1 cellular context compared by ENCODE assay signal in the genomic region with DNA sequence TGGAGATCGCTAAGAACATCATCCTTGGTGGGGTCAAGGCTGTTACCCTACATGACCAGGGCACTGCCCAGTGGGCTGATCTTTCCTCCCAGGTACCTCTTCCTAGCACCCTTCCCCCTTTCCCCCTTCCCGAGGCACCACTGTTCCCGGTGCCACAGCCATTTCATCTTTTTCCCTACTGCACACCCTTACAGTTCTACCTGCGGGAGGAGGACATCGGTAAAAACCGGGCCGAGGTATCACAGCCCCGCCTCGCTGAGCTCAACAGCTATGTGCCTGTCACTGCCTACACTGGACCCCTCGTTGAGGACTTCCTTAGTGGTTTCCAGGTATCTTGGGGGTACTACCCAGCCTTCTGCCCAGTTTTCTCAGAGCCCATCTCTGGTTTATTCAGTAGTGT.
TF ChIP-seq lines count a peak whose summit lies in the region.

No MANE protein-coding gene starts in this region.

TF ChIP-seq in WTC11, 78 proteins besides CTCF, POLR2A, EP300 and RAD21 (continued from another document):
- TF ChIP-seq, protein P1, sequence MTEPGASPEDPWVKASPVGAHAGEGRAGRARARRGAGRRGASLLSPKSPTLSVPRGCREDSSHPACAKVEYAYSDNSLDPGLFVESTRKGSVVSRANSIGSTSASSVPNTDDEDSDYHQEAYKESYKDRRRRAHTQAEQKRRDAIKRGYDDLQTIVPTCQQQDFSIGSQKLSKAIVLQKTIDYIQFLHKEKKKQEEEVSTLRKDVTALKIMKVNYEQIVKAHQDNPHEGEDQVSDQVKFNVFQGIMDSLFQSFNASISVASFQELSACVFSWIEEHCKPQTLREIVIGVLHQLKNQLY (CRISPR knock-in tag; IDR thresholded peaks at IDR 0.05) = no peak
- TF ChIP-seq ZNF671 (CRISPR knock-in tag; IDR thresholded peaks at IDR 0.05) = no peak
- TF ChIP-seq, protein P2, sequence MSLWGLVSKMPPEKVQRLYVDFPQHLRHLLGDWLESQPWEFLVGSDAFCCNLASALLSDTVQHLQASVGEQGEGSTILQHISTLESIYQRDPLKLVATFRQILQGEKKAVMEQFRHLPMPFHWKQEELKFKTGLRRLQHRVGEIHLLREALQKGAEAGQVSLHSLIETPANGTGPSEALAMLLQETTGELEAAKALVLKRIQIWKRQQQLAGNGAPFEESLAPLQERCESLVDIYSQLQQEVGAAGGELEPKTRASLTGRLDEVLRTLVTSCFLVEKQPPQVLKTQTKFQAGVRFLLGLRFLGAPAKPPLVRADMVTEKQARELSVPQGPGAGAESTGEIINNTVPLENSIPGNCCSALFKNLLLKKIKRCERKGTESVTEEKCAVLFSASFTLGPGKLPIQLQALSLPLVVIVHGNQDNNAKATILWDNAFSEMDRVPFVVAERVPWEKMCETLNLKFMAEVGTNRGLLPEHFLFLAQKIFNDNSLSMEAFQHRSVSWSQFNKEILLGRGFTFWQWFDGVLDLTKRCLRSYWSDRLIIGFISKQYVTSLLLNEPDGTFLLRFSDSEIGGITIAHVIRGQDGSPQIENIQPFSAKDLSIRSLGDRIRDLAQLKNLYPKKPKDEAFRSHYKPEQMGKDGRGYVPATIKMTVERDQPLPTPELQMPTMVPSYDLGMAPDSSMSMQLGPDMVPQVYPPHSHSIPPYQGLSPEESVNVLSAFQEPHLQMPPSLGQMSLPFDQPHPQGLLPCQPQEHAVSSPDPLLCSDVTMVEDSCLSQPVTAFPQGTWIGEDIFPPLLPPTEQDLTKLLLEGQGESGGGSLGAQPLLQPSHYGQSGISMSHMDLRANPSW (CRISPR knock-in tag; conservative IDR thresholded peaks at IDR 0.05; ENCODE audit: low read depth) = no peak
- TF ChIP-seq SOX15 (CRISPR knock-in tag; IDR thresholded peaks at IDR 0.05) = no peak
- no peak for TF ChIP-seq ELF4 (CRISPR knock-in tag; IDR thresholded peaks at IDR 0.05; ENCODE audit: low read depth)
- TF ChIP-seq JUN (CRISPR knock-in tag; IDR thresholded peaks at IDR 0.05) = no peak
- TF ChIP-seq, protein P3, sequence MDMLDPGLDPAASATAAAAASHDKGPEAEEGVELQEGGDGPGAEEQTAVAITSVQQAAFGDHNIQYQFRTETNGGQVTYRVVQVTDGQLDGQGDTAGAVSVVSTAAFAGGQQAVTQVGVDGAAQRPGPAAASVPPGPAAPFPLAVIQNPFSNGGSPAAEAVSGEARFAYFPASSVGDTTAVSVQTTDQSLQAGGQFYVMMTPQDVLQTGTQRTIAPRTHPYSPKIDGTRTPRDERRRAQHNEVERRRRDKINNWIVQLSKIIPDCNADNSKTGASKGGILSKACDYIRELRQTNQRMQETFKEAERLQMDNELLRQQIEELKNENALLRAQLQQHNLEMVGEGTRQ (CRISPR knock-in tag; IDR thresholded peaks at IDR 0.05) = no peak
- TF ChIP-seq, protein P4, sequence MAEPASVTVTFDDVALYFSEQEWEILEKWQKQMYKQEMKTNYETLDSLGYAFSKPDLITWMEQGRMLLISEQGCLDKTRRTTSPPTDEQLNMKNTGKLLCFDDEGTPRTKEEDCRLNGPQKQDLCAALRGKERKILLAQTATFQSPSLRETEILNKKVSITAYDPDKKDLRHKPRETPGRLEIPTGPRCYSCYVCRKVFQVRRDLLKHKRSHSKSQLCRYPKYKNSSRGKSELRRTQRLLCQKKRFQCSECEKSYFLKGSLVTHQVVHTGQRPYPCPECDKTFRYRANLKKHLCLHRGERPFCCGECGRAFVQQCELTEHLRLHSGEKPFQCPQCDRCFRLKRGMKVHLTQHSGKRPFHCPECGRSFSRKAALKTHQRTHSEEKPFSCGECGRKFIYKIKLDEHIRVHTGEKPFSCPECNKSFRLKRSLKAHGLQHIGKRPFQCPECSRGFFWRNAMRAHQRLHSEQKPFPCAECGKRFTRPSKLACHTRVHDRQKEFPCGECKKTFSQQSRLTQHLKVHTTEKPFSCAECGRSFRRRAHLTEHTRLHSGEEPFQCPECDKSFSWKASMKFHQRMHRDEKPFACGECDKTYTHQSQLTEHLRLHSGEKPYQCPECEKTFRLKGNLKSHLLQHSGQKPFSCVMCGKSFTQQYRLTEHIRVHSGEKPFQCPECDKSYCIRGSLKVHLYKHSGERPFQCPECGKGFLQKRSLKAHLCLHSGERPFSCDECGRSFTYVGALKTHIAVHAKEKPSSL (CRISPR knock-in tag; conservative IDR thresholded peaks at IDR 0.05) = no peak
- TF ChIP-seq, protein P5, sequence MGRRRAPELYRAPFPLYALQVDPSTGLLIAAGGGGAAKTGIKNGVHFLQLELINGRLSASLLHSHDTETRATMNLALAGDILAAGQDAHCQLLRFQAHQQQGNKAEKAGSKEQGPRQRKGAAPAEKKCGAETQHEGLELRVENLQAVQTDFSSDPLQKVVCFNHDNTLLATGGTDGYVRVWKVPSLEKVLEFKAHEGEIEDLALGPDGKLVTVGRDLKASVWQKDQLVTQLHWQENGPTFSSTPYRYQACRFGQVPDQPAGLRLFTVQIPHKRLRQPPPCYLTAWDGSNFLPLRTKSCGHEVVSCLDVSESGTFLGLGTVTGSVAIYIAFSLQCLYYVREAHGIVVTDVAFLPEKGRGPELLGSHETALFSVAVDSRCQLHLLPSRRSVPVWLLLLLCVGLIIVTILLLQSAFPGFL (CRISPR knock-in tag; IDR thresholded peaks at IDR 0.05; ENCODE audit: borderline replicate concordance) = no peak
- TF ChIP-seq, protein P6, sequence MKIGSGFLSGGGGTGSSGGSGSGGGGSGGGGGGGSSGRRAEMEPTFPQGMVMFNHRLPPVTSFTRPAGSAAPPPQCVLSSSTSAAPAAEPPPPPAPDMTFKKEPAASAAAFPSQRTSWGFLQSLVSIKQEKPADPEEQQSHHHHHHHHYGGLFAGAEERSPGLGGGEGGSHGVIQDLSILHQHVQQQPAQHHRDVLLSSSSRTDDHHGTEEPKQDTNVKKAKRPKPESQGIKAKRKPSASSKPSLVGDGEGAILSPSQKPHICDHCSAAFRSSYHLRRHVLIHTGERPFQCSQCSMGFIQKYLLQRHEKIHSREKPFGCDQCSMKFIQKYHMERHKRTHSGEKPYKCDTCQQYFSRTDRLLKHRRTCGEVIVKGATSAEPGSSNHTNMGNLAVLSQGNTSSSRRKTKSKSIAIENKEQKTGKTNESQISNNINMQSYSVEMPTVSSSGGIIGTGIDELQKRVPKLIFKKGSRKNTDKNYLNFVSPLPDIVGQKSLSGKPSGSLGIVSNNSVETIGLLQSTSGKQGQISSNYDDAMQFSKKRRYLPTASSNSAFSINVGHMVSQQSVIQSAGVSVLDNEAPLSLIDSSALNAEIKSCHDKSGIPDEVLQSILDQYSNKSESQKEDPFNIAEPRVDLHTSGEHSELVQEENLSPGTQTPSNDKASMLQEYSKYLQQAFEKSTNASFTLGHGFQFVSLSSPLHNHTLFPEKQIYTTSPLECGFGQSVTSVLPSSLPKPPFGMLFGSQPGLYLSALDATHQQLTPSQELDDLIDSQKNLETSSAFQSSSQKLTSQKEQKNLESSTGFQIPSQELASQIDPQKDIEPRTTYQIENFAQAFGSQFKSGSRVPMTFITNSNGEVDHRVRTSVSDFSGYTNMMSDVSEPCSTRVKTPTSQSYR (CRISPR knock-in tag; IDR thresholded peaks at IDR 0.05) = no peak
- no peak for TF ChIP-seq EMX1 (CRISPR knock-in tag; IDR thresholded peaks at IDR 0.05)
- TF ChIP-seq MXD4 (CRISPR knock-in tag; IDR thresholded peaks at IDR 0.05; ENCODE audit: borderline replicate concordance) = no peak
- TF ChIP-seq TCF7 (CRISPR knock-in tag; IDR thresholded peaks at IDR 0.05; ENCODE audit: low read depth) = no peak
- TF ChIP-seq, protein P7, sequence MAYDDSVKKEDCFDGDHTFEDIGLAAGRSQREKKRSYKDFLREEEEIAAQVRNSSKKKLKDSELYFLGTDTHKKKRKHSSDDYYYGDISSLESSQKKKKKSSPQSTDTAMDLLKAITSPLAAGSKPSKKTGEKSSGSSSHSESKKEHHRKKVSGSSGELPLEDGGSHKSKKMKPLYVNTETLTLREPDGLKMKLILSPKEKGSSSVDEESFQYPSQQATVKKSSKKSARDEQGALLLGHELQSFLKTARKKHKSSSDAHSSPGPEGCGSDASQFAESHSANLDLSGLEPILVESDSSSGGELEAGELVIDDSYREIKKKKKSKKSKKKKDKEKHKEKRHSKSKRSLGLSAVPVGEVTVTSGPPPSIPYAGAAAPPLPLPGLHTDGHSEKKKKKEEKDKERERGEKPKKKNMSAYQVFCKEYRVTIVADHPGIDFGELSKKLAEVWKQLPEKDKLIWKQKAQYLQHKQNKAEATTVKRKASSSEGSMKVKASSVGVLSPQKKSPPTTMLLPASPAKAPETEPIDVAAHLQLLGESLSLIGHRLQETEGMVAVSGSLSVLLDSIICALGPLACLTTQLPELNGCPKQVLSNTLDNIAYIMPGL (CRISPR knock-in tag; IDR thresholded peaks at IDR 0.05) = no peak
- no peak for TF ChIP-seq FOXJ3 (CRISPR knock-in tag; IDR thresholded peaks at IDR 0.05; ENCODE audit: borderline replicate concordance)
- TF ChIP-seq, protein P8, sequence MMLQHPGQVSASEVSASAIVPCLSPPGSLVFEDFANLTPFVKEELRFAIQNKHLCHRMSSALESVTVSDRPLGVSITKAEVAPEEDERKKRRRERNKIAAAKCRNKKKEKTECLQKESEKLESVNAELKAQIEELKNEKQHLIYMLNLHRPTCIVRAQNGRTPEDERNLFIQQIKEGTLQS (CRISPR knock-in tag; conservative IDR thresholded peaks at IDR 0.05) = no peak
- TF ChIP-seq KAT7 (CRISPR knock-in tag; IDR thresholded peaks at IDR 0.05; ENCODE audit: borderline replicate concordance) = no peak
TF ChIP-seq in WTC11: peak in this region for 0.
